In the genomic region with DNA sequence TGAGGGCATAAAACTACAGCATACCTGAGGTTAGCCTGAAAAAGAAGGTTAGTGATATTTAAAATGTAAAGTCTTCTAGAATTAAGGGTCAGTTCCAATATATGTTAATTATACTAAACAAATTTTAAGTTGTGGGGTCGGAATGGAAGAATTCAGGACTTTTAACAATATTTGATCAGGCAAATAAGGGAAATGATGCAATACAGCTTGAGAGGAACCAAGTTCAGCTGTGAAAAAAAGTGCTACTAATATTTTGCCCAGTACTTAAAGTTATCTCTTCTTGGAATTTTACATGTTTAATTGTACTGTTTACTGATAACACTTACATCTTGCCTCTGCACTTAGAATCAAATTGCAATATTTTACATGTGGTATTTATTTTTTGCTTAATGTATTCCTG, we compare ENCODE assay signal across 29 cellular contexts.
DNase-seq lines count a peak whose midpoint lies in the region; ATAC-seq, FAIRE-seq and TF ChIP-seq lines count a peak whose summit lies in the region.
"Had no signal": no experiment of that assay in that cellular context is flagged by ENCODE, and none has a peak within 500 bp of the region (broad histone marks: within the 10 kb centered on the region; RNA-seq: fewer than 3 reads in every experiment).

No MANE protein-coding gene starts in this region.

- no peak for TF ChIP-seq CTCF in IMR-90 (conservative IDR thresholded peaks at IDR 0.05; ENCODE audit: low read depth, low read length)
- TF ChIP-seq CTCF in PC-9 (conservative IDR thresholded peaks at IDR 0.05), result no peak
- no peak for TF ChIP-seq CTCF in H1 (IDR thresholded peaks at IDR 0.05; ENCODE audit: control extremely low read depth in 1 of 3, insufficient read depth in 1 of 3, low read depth in 1 of 3, low read length in 3 of 3)
- TF ChIP-seq CTCF in transverse colon (IDR thresholded peaks at IDR 0.05), result no peak

- no peak overlapping the region for H2AK5ac ChIP-seq in IMR-90 (ENCODE audit: low read depth, low read length)
- no peak overlapping the region for H2AK5ac ChIP-seq in H1 (ENCODE audit: low read depth, low read length)

- no peak overlapping the region for H4K8ac ChIP-seq in IMR-90 (ENCODE audit: low read depth in 2 of 2, low read length in 2 of 2)
- H4K8ac ChIP-seq in H1 (ENCODE audit: extremely low read depth, insufficient read depth, low read length), result no peak overlapping the region

- H3K23ac ChIP-seq in IMR-90 (ENCODE audit: low read depth, low read length), result no peak overlapping the region
- H3K23ac ChIP-seq in H1 (ENCODE audit: insufficient read length), result no peak overlapping the region

- H3K4me2 ChIP-seq in IMR-90 (ENCODE audit: low read depth, low read length), result no peak overlapping the region
- H3K4me2 ChIP-seq in PC-9, result no peak overlapping the region
- no peak overlapping the region for H3K4me2 ChIP-seq in H1 (ENCODE audit: insufficient read depth in 1 of 2, low read depth in 2 of 2, low read length in 2 of 2)
- H3K4me2 ChIP-seq: KMS-11 had no signal

- no peaks in the 10 kb centered on the region for H3K9me1 ChIP-seq in IMR-90 (ENCODE audit: insufficient read depth, low read length)

- no TSS peak for BruUV-seq in IMR-90 (replicated peaks; lab: Mats Ljungman, UMichigan)
- BruUV-seq in PC-9 (replicated peaks; lab: Mats Ljungman, UMichigan), result no TSS peak

- ATAC-seq in IMR-90 (ENCODE audit: low read depth), result no peak
- ATAC-seq in HG03045 (IDR thresholded peaks at IDR 0.05; ENCODE audit: unreplicated experiment), result no peak
- ATAC-seq: SK-N-SH treated with all-trans-retinoic acid at 6 μM for 48 hours, T-cell had no signal

- H3K9ac ChIP-seq in IMR-90 (ENCODE audit: low read depth, low read length) (no peak overlapping the region), H1 (replicated peaks in 1 of 4; ENCODE audit: extremely low read depth in 1 of 4, low read depth in 3 of 4, low read length in 3 of 4) (no peak overlapping the region)
- H3K9ac ChIP-seq: KMS-11 had no signal

- FAIRE-seq in H1 (lab: Jason Lieb, UNC), result no peak
- FAIRE-seq: GM19239, RCC 7860 had no signal

- intact Hi-C loops in IMR-90 (cut with micrococcal nuclease), result no loop called here
- intact Hi-C loops in PC-9 (cut with micrococcal nuclease; ENCODE audit: unreplicated experiment), result no loop called here
- intact Hi-C loops in transverse colon (cut with DNase I; ENCODE audit: low total_unique reads), result loop anchor here (5.0 kb wide), 1 partner anchor 575 kb away; no protein-coding TSS in a partner anchor

- in situ Hi-C loops in IMR-90 (cut with MboI; ENCODE audit: low sequenced_read_pairs) (no loop called here), transverse colon (cut with MboI; ENCODE audit: low pct_ligation_motif_present in 1 of 4, low pct_unique_long_range_greater_than_20kb in 1 of 4, low sequenced_read_pairs in 3 of 4) (no loop called here)

- H2BK12ac ChIP-seq in H1 (ENCODE audit: low read depth, low read length), result no peak overlapping the region

- CTCF ChIA-PET in IMR-90 (lab: Yijun Ruan, JAX), result no interaction called here
- CTCF ChIA-PET in PC-9 (lab: Charles Lee), result no interaction called here
- CTCF ChIA-PET in H1 (lab: Charles Lee; ENCODE audit: partially characterized antibody), result interaction anchor here (1.0 to 1.8 kb wide), 2 partner anchors 197 to 227 kb away, joined by 3 to 4 read pairs; no protein-coding TSS in a partner anchor

- H3K4me3 ChIP-seq in IMR-90 (ENCODE audit: insufficient read depth, low read depth, low read length) (no peak overlapping the region), PC-9 (no peak overlapping the region), H1 (ENCODE audit: extremely low read depth in 1 of 4, insufficient read depth in 2 of 4, low read depth in 3 of 4, low read length in 4 of 4) (no peak overlapping the region), transverse colon (no peak overlapping the region)

- H2BK20ac ChIP-seq in IMR-90 (ENCODE audit: low read depth, low read length) (no peak overlapping the region), H1 (ENCODE audit: low read length) (no peak overlapping the region)

- TF ChIP-seq RAD21 in IMR-90 (IDR thresholded peaks at IDR 0.05; ENCODE audit: low read length), result no peak
- TF ChIP-seq RAD21 in H1 (IDR thresholded peaks at IDR 0.05 in 1 of 2, conservative IDR thresholded peaks at IDR 0.05 in 1 of 2; ENCODE audit: low read depth in 2 of 2, low read length in 2 of 2), result no peak

- no peaks in the 10 kb centered on the region for H3K23me2 ChIP-seq in H1 (ENCODE audit: low read depth, low read length)

- H2BK120ac ChIP-seq in IMR-90 (ENCODE audit: low read depth, low read length) (no peak overlapping the region), H1 (replicated peaks; ENCODE audit: low read depth, low read length) (no peak overlapping the region)

- H3K4me1 ChIP-seq in IMR-90 (ENCODE audit: control insufficient read depth, insufficient read depth, low read length) (no peaks in the 10 kb centered on the region), PC-9 (replicated peaks; ENCODE audit: insufficient read depth) (no peaks in the 10 kb centered on the region), H1 (replicated peaks in 1 of 4; ENCODE audit: control insufficient read depth in 3 of 4, insufficient read depth in 4 of 4, low read length in 3 of 4) (0 out of 7 replicates have a peak, but pooled peaks cover 0 to 3% (median 0%) of the 10 kb centered on the region in 4 experiments), transverse colon (no peaks in the 10 kb centered on the region)
- H3K4me1 ChIP-seq: BE2C had no signal

- H3K79me1 ChIP-seq in IMR-90 (ENCODE audit: low read depth in 1 of 2, low read length in 2 of 2), result no peaks in the 10 kb centered on the region
- no peaks in the 10 kb centered on the region for H3K79me1 ChIP-seq in H1 (ENCODE audit: low read depth, low read length)

- H2AFZ ChIP-seq in IMR-90 (replicated peaks; ENCODE audit: low read length, poor library complexity) (no peak overlapping the region), PC-9 (0 out of 2 replicates have a peak overlapping the region, but pooled peaks have one; percentile 6), H1 (ENCODE audit: low read length) (no peak overlapping the region)

- no peaks in the 10 kb centered on the region for H3K79me2 ChIP-seq in PC-9 (ENCODE audit: low read depth)
- H3K79me2 ChIP-seq in H1 (ENCODE audit: control insufficient read depth in 1 of 2, insufficient read depth in 2 of 2, low read length in 2 of 2), result no peaks in the 10 kb centered on the region

- no peak overlapping the region for H3K56ac ChIP-seq in IMR-90 (ENCODE audit: extremely low read depth, insufficient read depth, low read length)
- no peak overlapping the region for H3K56ac ChIP-seq in H1 (replicated peaks; ENCODE audit: insufficient read length, low read depth, low read length)

- H2BK15ac ChIP-seq in IMR-90 (ENCODE audit: low read depth, low read length) (no peak overlapping the region), H1 (ENCODE audit: low read length) (no peak overlapping the region)

- H3F3A ChIP-seq in PC-9 (ENCODE audit: insufficient read depth, low read depth), result no peaks in the 10 kb centered on the region

- no CpG with 5 or more reads among the region's 1 CpG for WGBS in IMR-90 (ENCODE audit: extremely low coverage in 2 of 2, insufficient read length in 1 of 2), 2 experiments
- 84% methylated on average over 1 of the region's 1 CpG; no CpG with 5 or more reads in 1 of the 2 experiments for WGBS in H1 (ENCODE audit: extremely low coverage in 1 of 2, insufficient coverage in 1 of 2, insufficient read length in 1 of 2, insufficient replicate concordance in 2 of 2, low coverage in 1 of 2, low lambda C conversion rate in 2 of 2, missing lambda C conversion rate in 1 of 2), 2 experiments
- WGBS in transverse colon (ENCODE audit: low coverage in 1 of 2), 2 donors, result 10 to 40% methylated on average over 1 of the region's 1 CpG

- peak; percentile 39 for DNase-seq in DMS53 (lab: John Stamatoyannopoulos, UW)
- no peak for DNase-seq in DMS53 treated with DMSO at 0.1 percent for 48 hours (lab: John Stamatoyannopoulos, UW; ENCODE audit: unreplicated experiment)
- DNase-seq in IMR-90, result no peak
- DNase-seq in PC-9, result no peak
- DNase-seq in H1 (ENCODE audit: low read depth in 1 of 2, low spot score in 2 of 2), result no peak
- no peak for DNase-seq in transverse colon
- DNase-seq in central memory CD4-positive, alpha-beta T cell, result no peak
- DNase-seq: 8988T; ACHN; BE2C; Calu3; CD8-positive, alpha-beta memory T cell; H7; MM.1S; NCI-H1092 treated with DMSO at 0.1 percent for 48 hours; NCI-H1436; NCI-H187; NCI-H2081 treated with DMSO at 0.1 percent for 48 hours; NCI-H2171 treated with DMSO at 0.1 percent for 48 hours; NCI-H345; NCI-H510A treated with DMSO at 0.1 percent for 48 hours; NCI-H774; SIG-M5; T-cell had no signal

- H4K5ac ChIP-seq in IMR-90 (ENCODE audit: low read depth, low read length) (no peak overlapping the region), H1 (ENCODE audit: insufficient read length, low read depth, low read length) (no peak overlapping the region)

- TF ChIP-seq EP300 in H1 (IDR thresholded peaks at IDR 0.05; ENCODE audit: borderline replicate concordance in 1 of 2, low read depth in 2 of 2, low read length in 2 of 2) (no peak), transverse colon (IDR thresholded peaks at IDR 0.05; ENCODE audit: low read depth) (no peak)

- POLR2A ChIA-PET in IMR-90 (lab: Charles Lee; ENCODE audit: unreplicated experiment) (no interaction called here), PC-9 (lab: Charles Lee; ENCODE audit: unreplicated experiment) (no interaction called here), H1 (lab: Charles Lee; ENCODE audit: partially characterized antibody) (no interaction called here)

- H3K4ac ChIP-seq in IMR-90 (ENCODE audit: low read depth, low read length), result no peak overlapping the region
- H3K4ac ChIP-seq in H1 (replicated peaks; ENCODE audit: insufficient read length, low read depth, low read length), result no peak overlapping the region

- H4K91ac ChIP-seq in IMR-90 (ENCODE audit: insufficient read depth, low read depth, low read length) (no peak overlapping the region), H1 (replicated peaks; ENCODE audit: insufficient read length, low read length) (no peak overlapping the region)

- H3K27me3 ChIP-seq in IMR-90 (ENCODE audit: control insufficient read depth, insufficient read depth, low read length), result no peaks in the 10 kb centered on the region
- H3K27me3 ChIP-seq in PC-9 (ENCODE audit: insufficient read depth, low read depth), result no peaks in the 10 kb centered on the region
- no peaks in the 10 kb centered on the region for H3K27me3 ChIP-seq in H1 (replicated peaks in 1 of 4; ENCODE audit: control insufficient read depth in 3 of 4, extremely low read depth in 1 of 4, insufficient read depth in 3 of 4, low read length in 3 of 4)
- no peaks in the 10 kb centered on the region for H3K27me3 ChIP-seq in transverse colon
- H3K27me3 ChIP-seq: BE2C had no signal

- H2AK9ac ChIP-seq in IMR-90 (replicated peaks; ENCODE audit: low read depth, low read length, poor library complexity), result no peak overlapping the region

- H3K9me2 ChIP-seq in PC-9 (ENCODE audit: insufficient read depth), result no peaks in the 10 kb centered on the region; the same call in 1 of the 2 replicates

- 0 out of 2 replicates have a peak, but pooled peaks cover 2% of the 10 kb centered on the region for H3K9me3 ChIP-seq in IMR-90 (ENCODE audit: control insufficient read depth, insufficient read depth, low read length)
- no peaks in the 10 kb centered on the region for H3K9me3 ChIP-seq in PC-9 (ENCODE audit: insufficient read depth, low read depth)
- H3K9me3 ChIP-seq in H1 (ENCODE audit: insufficient read depth in 2 of 2, low read depth in 1 of 2, low read length in 1 of 2), result no peaks in the 10 kb centered on the region; a peak in 1 of 4 replicates
- H3K9me3 ChIP-seq in transverse colon, result no peaks in the 10 kb centered on the region
- H3K9me3 ChIP-seq: BE2C had no signal

- no peak overlapping the region for H3K27ac ChIP-seq in IMR-90 (ENCODE audit: insufficient read depth, low read length)
- H3K27ac ChIP-seq in PC-9, result no peak overlapping the region
- no peak overlapping the region for H3K27ac ChIP-seq in H1 (ENCODE audit: low read depth, low read length)
- H3K27ac ChIP-seq in transverse colon, result no peak overlapping the region
- H3K27ac ChIP-seq: KMS-11 had no signal

- H3K18ac ChIP-seq in IMR-90 (ENCODE audit: low read depth, low read length) (no peak overlapping the region), H1 (ENCODE audit: extremely low read depth, low read length) (no peak overlapping the region)

- dilution Hi-C loops in IMR-90 (cut with HindIII; ENCODE audit: low sequenced_read_pairs, unreplicated experiment), result no loop called here

- no peak overlapping the region for H3K14ac ChIP-seq in IMR-90 (replicated peaks; ENCODE audit: low read depth, low read length)
- H3K14ac ChIP-seq in H1 (ENCODE audit: insufficient read length), result no peak overlapping the region

- H2BK5ac ChIP-seq in IMR-90 (ENCODE audit: low read depth, low read length, poor library complexity, severe bottlenecking) (no peak overlapping the region), H1 (ENCODE audit: low read depth, low read length) (no peak overlapping the region)

- H4K20me1 ChIP-seq in IMR-90 (ENCODE audit: insufficient read depth, low read length) (no peaks in the 10 kb centered on the region), PC-9 (ENCODE audit: insufficient read depth) (no peaks in the 10 kb centered on the region), H1 (replicated peaks in 1 of 2; ENCODE audit: control insufficient read depth in 1 of 2, insufficient read depth in 2 of 2, low read length in 2 of 2) (no peaks in the 10 kb centered on the region)

- H3K36me3 ChIP-seq in IMR-90 (ENCODE audit: control insufficient read depth, insufficient read depth, low read length) (no peaks in the 10 kb centered on the region), PC-9 (ENCODE audit: low read depth) (no peaks in the 10 kb centered on the region), H1 (ENCODE audit: control insufficient read depth in 2 of 4, insufficient read depth in 4 of 4, low read length in 3 of 4) (no peaks in the 10 kb centered on the region), transverse colon (no peaks in the 10 kb centered on the region)
- H3K36me3 ChIP-seq: BE2C had no signal

- no peak for TF ChIP-seq POLR2A in IMR-90 (IDR thresholded peaks at IDR 0.05; ENCODE audit: low read depth, low read length)
- no peak for TF ChIP-seq POLR2A in H1 (IDR thresholded peaks at IDR 0.05; ENCODE audit: control extremely low read depth in 1 of 2, low read depth in 2 of 2, low read length in 2 of 2)
- no peak for TF ChIP-seq POLR2A in transverse colon (IDR thresholded peaks at IDR 0.05)
